8 cellular contexts compared by ENCODE assay signal in the genomic region with DNA sequence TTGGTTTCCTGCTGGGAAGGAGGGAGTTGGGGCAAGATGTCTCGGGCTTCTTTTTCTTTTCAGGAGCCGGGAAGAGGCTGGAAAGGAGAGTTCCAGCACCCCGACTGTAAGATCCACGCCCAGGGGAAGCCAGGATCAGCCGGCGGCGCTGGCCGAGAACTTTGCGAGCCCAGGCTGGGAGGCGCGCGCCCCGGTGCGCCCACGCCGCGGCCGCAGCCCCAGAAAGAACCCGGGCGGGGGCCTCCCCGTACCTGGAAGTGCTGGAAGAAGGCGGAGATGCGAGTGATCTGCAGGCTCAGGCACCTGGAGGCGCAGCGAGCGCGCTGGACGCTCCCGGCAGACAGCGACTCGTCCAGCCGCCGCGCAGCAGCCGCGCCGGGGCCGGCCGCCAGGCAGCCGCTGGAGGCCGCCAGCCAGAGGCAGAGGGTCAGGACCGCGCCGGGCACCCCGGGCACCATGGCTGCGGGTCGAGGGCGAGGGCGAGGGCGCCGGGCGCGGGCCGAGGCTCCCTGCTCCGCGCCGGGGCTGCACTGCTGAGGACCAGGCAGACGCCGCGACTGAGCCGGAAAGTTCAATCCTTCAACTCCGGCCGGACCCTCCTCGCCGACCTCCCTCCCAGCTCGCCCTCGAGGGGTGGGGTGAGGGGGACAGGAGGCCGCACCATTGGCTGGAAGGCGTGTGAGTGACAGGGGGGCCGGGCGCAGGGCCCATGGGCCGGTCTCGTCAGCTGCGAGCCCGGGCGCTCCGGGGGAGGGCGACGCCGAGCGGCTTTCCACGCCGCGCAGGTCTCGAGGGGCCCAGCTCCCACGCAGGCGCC. TPM values are rescaled to one million over a fixed set of nuclear protein-coding genes. Genes with fewer than 3 reads are reported as not detected.
DNase-seq lines count a peak whose midpoint lies in the region; ATAC-seq and TF ChIP-seq lines count a peak whose summit lies in the region.

A gene with protein sequence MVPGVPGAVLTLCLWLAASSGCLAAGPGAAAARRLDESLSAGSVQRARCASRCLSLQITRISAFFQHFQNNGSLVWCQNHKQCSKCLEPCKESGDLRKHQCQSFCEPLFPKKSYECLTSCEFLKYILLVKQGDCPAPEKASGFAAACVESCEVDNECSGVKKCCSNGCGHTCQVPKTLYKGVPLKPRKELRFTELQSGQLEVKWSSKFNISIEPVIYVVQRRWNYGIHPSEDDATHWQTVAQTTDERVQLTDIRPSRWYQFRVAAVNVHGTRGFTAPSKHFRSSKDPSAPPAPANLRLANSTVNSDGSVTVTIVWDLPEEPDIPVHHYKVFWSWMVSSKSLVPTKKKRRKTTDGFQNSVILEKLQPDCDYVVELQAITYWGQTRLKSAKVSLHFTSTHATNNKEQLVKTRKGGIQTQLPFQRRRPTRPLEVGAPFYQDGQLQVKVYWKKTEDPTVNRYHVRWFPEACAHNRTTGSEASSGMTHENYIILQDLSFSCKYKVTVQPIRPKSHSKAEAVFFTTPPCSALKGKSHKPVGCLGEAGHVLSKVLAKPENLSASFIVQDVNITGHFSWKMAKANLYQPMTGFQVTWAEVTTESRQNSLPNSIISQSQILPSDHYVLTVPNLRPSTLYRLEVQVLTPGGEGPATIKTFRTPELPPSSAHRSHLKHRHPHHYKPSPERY (minus strand): TSS at position 559 of the 817 bp plus-strand sequence. CDS start 101 bp downstream, at position 458.

- no peaks in the 10 kb centered on the region for H3K36me3 Mint-ChIP-seq in nephron progenitor cell (ENCODE audit: low read depth)

- H3K27ac Mint-ChIP-seq in nephron progenitor cell, result no peak within 1 kb of the TSS

- H3K9me3 ChIP-seq in esophagus (ENCODE audit: control insufficient read depth in 2 of 2, insufficient read depth in 1 of 2, low read depth in 1 of 2, low read length in 1 of 2), result no peaks in the 10 kb centered on the region

- 1% methylated on average over 67 to 85 of the region's 87 CpGs for WGBS in esophagus, 2 donors

- H3K27ac ChIP-seq in esophagus (ENCODE audit: low read depth in 2 of 2, low read length in 1 of 2), result no peak within 1 kb of the TSS

- DNase-seq in DMS114 treated with DMSO at 0.1 percent for 48 hours (lab: John Stamatoyannopoulos, UW; ENCODE audit: unreplicated experiment) (peak; percentile 8), NCI-H748 (lab: John Stamatoyannopoulos, UW; ENCODE audit: unreplicated experiment) (peak; percentile 72), nephron progenitor cell (peak; percentile 89), NCI-H2029 treated with DMSO at 0.1 percent for 48 hours (lab: John Stamatoyannopoulos, UW) (no peak), GOT3 (lab: John Stamatoyannopoulos, UW) (no peak)
- DNase-seq in stimulated activated CD4-positive, alpha-beta T cell treated with anti-CD3 and anti-CD28 coated beads, Interleukin-4, amount 100 ng/mL, for 4 hours, result no peak

- H3K4me1 ChIP-seq in esophagus (ENCODE audit: control insufficient read depth in 2 of 2, insufficient read depth in 2 of 2, low read length in 1 of 2), result peaks cover 0 to 3% of the 10 kb centered on the region in 2 donors

- peaks cover 43% of the 10 kb centered on the region for H3K27me3 Mint-ChIP-seq in nephron progenitor cell (ENCODE audit: low read depth, poor library complexity)

- H3K9me3 Mint-ChIP-seq in nephron progenitor cell, result no peaks in the 10 kb centered on the region

- H3K4me3 ChIP-seq in esophagus (ENCODE audit: low read depth in 1 of 2, low read length in 2 of 2), result peak within 1 kb of the TSS; percentile 46

- no peak for TF ChIP-seq CTCF in nephron progenitor cell (IDR thresholded peaks at IDR 0.05)

- ATAC-seq in HG03280 (IDR thresholded peaks at IDR 0.05; ENCODE audit: unreplicated experiment), result no peak

- H3K36me3 ChIP-seq in esophagus (ENCODE audit: control insufficient read depth in 2 of 2, insufficient read depth in 2 of 2, low read length in 1 of 2), result no peaks in the 10 kb centered on the region

- H3K4me1 Mint-ChIP-seq in nephron progenitor cell, result peaks cover 40% of the 10 kb centered on the region

- H3K4me3 Mint-ChIP-seq in nephron progenitor cell, result peak within 1 kb of the TSS; percentile 94

- peaks cover 0 to 5% of the 10 kb centered on the region in 2 donors for H3K27me3 ChIP-seq in esophagus (ENCODE audit: control insufficient read depth in 1 of 2, insufficient read depth in 2 of 2, low read length in 2 of 2)

RNA-seq across cellular contexts. Expression of the gene that starts here (rescaled TPM):
- polyA plus RNA-seq in esophagus, result under 1 TPM; 0.48 to 0.55 TPM

Comparison
In these comparisons a context has a peak if more than half of its experiments do, and no peak if none do; other contexts are left out.
1. DNase-seq: peak in DMS114 treated with DMSO at 0.1 percent for 48 hours (single experiment), NCI-H748 (single experiment) and nephron progenitor cell (single experiment); none in stimulated activated CD4-positive, alpha-beta T cell treated with anti-CD3 and anti-CD28 coated beads, Interleukin-4, amount 100 ng/mL, for 4 hours (0 of 2), NCI-H2029 treated with DMSO at 0.1 percent for 48 hours (single experiment) and GOT3 (single experiment).